Comparison of ENCODE assay signal across 8 cellular contexts in the genomic region with DNA sequence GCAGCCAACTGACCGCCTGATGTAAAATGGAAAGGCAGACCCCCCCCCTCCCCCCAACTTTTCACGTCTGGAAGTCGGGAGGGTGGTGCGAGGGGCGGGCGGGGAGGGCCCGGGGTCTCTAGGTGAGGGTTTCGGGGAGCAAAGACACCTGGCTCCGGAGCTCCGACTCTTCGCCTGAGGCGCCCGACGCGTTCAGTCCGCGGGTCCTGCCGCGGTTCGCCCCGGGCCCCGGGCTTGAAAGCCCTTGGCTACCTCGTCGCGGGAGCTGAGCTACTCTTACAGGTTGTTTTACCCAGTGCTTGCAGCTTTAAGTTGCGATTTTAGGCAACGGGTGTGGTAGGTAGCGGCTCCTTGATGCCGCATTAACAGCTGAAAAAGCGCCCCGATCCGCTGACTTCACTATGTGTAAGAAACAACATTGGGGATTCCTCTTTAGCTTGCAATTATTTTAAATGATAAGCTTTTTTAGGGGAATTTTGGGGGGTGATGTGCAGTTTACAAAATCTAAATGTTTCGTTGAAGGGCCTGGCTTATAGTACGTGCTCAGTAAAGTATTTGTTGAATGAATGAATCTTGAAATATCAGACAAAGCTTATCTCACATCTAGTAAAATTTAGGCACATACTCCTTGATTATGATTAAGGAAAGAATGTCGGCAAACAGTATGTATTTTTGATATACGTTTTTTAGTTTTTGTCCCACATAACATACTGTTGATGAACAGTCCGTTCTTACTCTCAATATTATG. TPM values are rescaled to one million over a fixed set of nuclear protein-coding genes. Genes with fewer than 3 reads are reported as not detected.
A peak's percentile ranks its signal among the peaks of the same experiment; 100 is the strongest.
DNase-seq lines count a peak whose midpoint lies in the region; ATAC-seq and TF ChIP-seq lines count a peak whose summit lies in the region.

No MANE protein-coding gene starts in this region.

- H2AFZ ChIP-seq in fibroblast of lung (ENCODE audit: low read length) (peak overlapping the region; percentile 82), neural cell (ENCODE audit: low read depth, low read length) (peak overlapping the region; percentile 56)

- H3K27ac ChIP-seq in BLaER1 treated with 17β-estradiol and CSF1 and Interleukin-3, amounts not matched to agents 10 nM and 100 nM: peak overlapping the region; percentile 96 to 100 (median 99)
- H3K27ac ChIP-seq in fibroblast of lung (ENCODE audit: insufficient read depth, low read length): peak overlapping the region; percentile 85
- H3K27ac ChIP-seq in neural cell (ENCODE audit: low read length): peak overlapping the region; percentile 75
- H3K27ac ChIP-seq in aorta (ENCODE audit: low read depth in 1 of 2, low read length in 2 of 2): no peak overlapping the region

- no peaks in the 10 kb centered on the region for H3K9me2 ChIP-seq in neural cell (ENCODE audit: insufficient read depth, low read length)

- H3K9ac ChIP-seq in BLaER1 treated with 17β-estradiol and CSF1 and Interleukin-3, amounts not matched to agents 10 nM and 100 nM: peak overlapping the region; percentile 97 to 100 (median 99)
- H3K9ac ChIP-seq in fibroblast of lung (ENCODE audit: insufficient read depth, low read length) (peak overlapping the region; percentile 89), neural cell (ENCODE audit: low read length) (peak overlapping the region; percentile 84)

- peak overlapping the region; percentile 76 to 99 (median 96) for H3K4me3 ChIP-seq in BLaER1 treated with 17β-estradiol and CSF1 and Interleukin-3, amounts not matched to agents 10 nM and 100 nM
- peak overlapping the region; percentile 72 to 94 (median 92) for H3K4me3 ChIP-seq in fibroblast of lung (replicated peaks in 1 of 4; ENCODE audit: control extremely low read depth in 1 of 4, insufficient read depth in 1 of 4, low read depth in 3 of 4, low read length in 4 of 4)
- H3K4me3 ChIP-seq in neural cell (ENCODE audit: low read length): peak overlapping the region; percentile 97
- peak overlapping the region; percentile 91 to 97 for H3K4me3 ChIP-seq in aorta (ENCODE audit: low read length in 2 of 2)

- TF ChIP-seq RAD21 in neural cell (conservative IDR thresholded peaks at IDR 0.05): no peak

- peaks cover 48% of the 10 kb centered on the region for H3K4me1 Mint-ChIP-seq in activated T-cell treated with anti-CD3 and anti-CD28 coated beads, Interleukin-2, amount 50 U/mL, for 4 hours (ENCODE audit: low read depth)

- peaks cover 0 to 3% (median 0%) of the 10 kb centered on the region in 11 experiments; a peak in 1 of 22 replicates for H3K9me3 ChIP-seq in BLaER1 treated with 17β-estradiol and CSF1 and Interleukin-3, amounts not matched to agents 10 nM and 100 nM (replicated peaks in 1 of 11)
- H3K9me3 ChIP-seq in fibroblast of lung (ENCODE audit: control insufficient read depth, insufficient read depth, low read depth, low read length): no peaks in the 10 kb centered on the region
- H3K9me3 ChIP-seq in neural cell (ENCODE audit: low read length): no peaks in the 10 kb centered on the region
- H3K9me3 ChIP-seq in aorta (ENCODE audit: control insufficient read depth, low read length): no peaks in the 10 kb centered on the region

- H3K4me2 ChIP-seq in BLaER1 treated with 17β-estradiol and CSF1 and Interleukin-3, amounts not matched to agents 10 nM and 100 nM: peak overlapping the region; percentile 46 to 89 (median 72); a peak in 21 of 22 replicates
- H3K4me2 ChIP-seq in fibroblast of lung (ENCODE audit: extremely low read depth, insufficient read depth, low read length) (peak overlapping the region; percentile 30), neural cell (ENCODE audit: low read length) (peak overlapping the region; percentile 74)

- TF ChIP-seq CTCF in fibroblast of lung (conservative IDR thresholded peaks at IDR 0.05 in 1 of 2, IDR thresholded peaks at IDR 0.05 in 1 of 2; ENCODE audit: low read depth in 1 of 2, low read length in 2 of 2) (no peak), neural cell (IDR thresholded peaks at IDR 0.05; ENCODE audit: poor library complexity, severe bottlenecking) (no peak)

- WGBS in aorta, 2 donors: 2% methylated on average over 35 to 37 of the region's 37 CpGs

- H3K79me2 ChIP-seq in fibroblast of lung (ENCODE audit: control insufficient read depth, insufficient read depth, low read length): peaks cover 46% of the 10 kb centered on the region
- H3K79me2 ChIP-seq in neural cell (replicated peaks; ENCODE audit: insufficient read depth, low read length): peaks cover 46% of the 10 kb centered on the region

- intact Hi-C loops in aorta (cut with DNase I): loop anchor here (2.0 to 10.0 kb wide), 3 partner anchors 94 to 130 kb away; a partner anchor contains a TSS

- no peaks in the 10 kb centered on the region for H3K27me3 Mint-ChIP-seq in activated T-cell treated with anti-CD3 and anti-CD28 coated beads, Interleukin-2, amount 50 U/mL, for 4 hours (ENCODE audit: low read depth)

- peak; percentile 7 for ATAC-seq in GM19397 (IDR thresholded peaks at IDR 0.05; ENCODE audit: unreplicated experiment)
- peak; percentile 5 to 11 for ATAC-seq in activated T-cell treated with anti-CD3 and anti-CD28 coated beads, Interleukin-2, amount 50 U/mL, for 4 hours
- peak; percentile 49 for ATAC-seq in aorta (ENCODE audit: low FRiP score)
- ATAC-seq in HG03108 (IDR thresholded peaks at IDR 0.05; ENCODE audit: unreplicated experiment): no peak

- peaks cover 7% of the 10 kb centered on the region for H3K36me3 Mint-ChIP-seq in activated T-cell treated with anti-CD3 and anti-CD28 coated beads, Interleukin-2, amount 50 U/mL, for 4 hours (ENCODE audit: insufficient read depth)

- H3K4me1 ChIP-seq in BLaER1 treated with 17β-estradiol and CSF1 and Interleukin-3, amounts not matched to agents 10 nM and 100 nM: peaks cover 29 to 59% (median 47%) of the 10 kb centered on the region in 10 experiments
- H3K4me1 ChIP-seq in fibroblast of lung (ENCODE audit: control insufficient read depth, extremely low read depth, insufficient read depth, low read length) (no peaks in the 10 kb centered on the region), aorta (ENCODE audit: control insufficient read depth in 1 of 2, insufficient read depth in 2 of 2, low read length in 2 of 2) (peaks cover 0 to 1% of the 10 kb centered on the region in 2 donors)

- no peaks in the 10 kb centered on the region for H3K27me3 ChIP-seq in BLaER1 treated with 17β-estradiol and CSF1 and Interleukin-3, amounts not matched to agents 10 nM and 100 nM
- no peaks in the 10 kb centered on the region for H3K27me3 ChIP-seq in fibroblast of lung (ENCODE audit: control insufficient read depth, insufficient read depth, low read length)
- no peaks in the 10 kb centered on the region for H3K27me3 ChIP-seq in neural cell (ENCODE audit: insufficient read depth, low read depth, low read length)
- no peaks in the 10 kb centered on the region for H3K27me3 ChIP-seq in aorta (ENCODE audit: control insufficient read depth in 1 of 2, insufficient read depth in 2 of 2, low read length in 1 of 2)

- no peak for TF ChIP-seq EP300 in neural cell (conservative IDR thresholded peaks at IDR 0.05; ENCODE audit: poor library complexity, severe bottlenecking)

- no peaks in the 10 kb centered on the region for H3K9me3 Mint-ChIP-seq in activated T-cell treated with anti-CD3 and anti-CD28 coated beads, Interleukin-2, amount 50 U/mL, for 4 hours

- H3K4me3 Mint-ChIP-seq in activated T-cell treated with anti-CD3 and anti-CD28 coated beads, Interleukin-2, amount 50 U/mL, for 4 hours: peak overlapping the region; percentile 86

- peaks cover 0 to 19% (median 14%) of the 10 kb centered on the region in 11 experiments; a peak in 14 of 22 replicates for H3K36me3 ChIP-seq in BLaER1 treated with 17β-estradiol and CSF1 and Interleukin-3, amounts not matched to agents 10 nM and 100 nM
- H3K36me3 ChIP-seq in fibroblast of lung (ENCODE audit: control insufficient read depth, insufficient read depth, low read length) (no peaks in the 10 kb centered on the region), neural cell (ENCODE audit: insufficient read depth, low read length) (no peaks in the 10 kb centered on the region), aorta (ENCODE audit: control insufficient read depth in 1 of 2, insufficient read depth in 2 of 2, low read length in 1 of 2) (no peaks in the 10 kb centered on the region)

- H4K20me1 ChIP-seq in BLaER1 treated with 17β-estradiol and CSF1 and Interleukin-3, amounts not matched to agents 10 nM and 100 nM: peaks cover 14 to 46% (median 41%) of the 10 kb centered on the region in 11 experiments; a peak in 20 of 22 replicates
- no peaks in the 10 kb centered on the region for H4K20me1 ChIP-seq in fibroblast of lung (ENCODE audit: control insufficient read depth, extremely low read depth, insufficient read depth, low read length)
- no peaks in the 10 kb centered on the region for H4K20me1 ChIP-seq in neural cell (ENCODE audit: insufficient read depth)

- H3F3A ChIP-seq in neural cell (ENCODE audit: insufficient read depth, low read length, poor library complexity, severe bottlenecking): no peaks in the 10 kb centered on the region

- DNase-seq in MV-4-11 (lab: John Stamatoyannopoulos, UW) (peak; percentile 12), fibroblast of lung (ENCODE audit: low read depth in 2 of 2) (peak in 1 of 2 donors; percentile 46), aorta (peak; percentile 58 to 78)
- DNase-seq in activated T-cell treated with anti-CD3 and anti-CD28 coated beads, Interleukin-2, amount 50 U/mL, for 4 hours: peak; percentile 37

TF ChIP-seq in neural cell, 6 proteins besides CTCF, POLR2A, EP300 and RAD21 (continues in another document):
- no peak for TF ChIP-seq POLR2AphosphoS5 (IDR thresholded peaks at IDR 0.05)
- no peak for TF ChIP-seq MXI1 (conservative IDR thresholded peaks at IDR 0.05; ENCODE audit: poor library complexity, severe bottlenecking)
- no peak for TF ChIP-seq EZH2 (IDR thresholded peaks at IDR 0.05; ENCODE audit: borderline replicate concordance, insufficient read depth, low read length, poor library complexity, severe bottlenecking)
- no peak for TF ChIP-seq SMC3 (conservative IDR thresholded peaks at IDR 0.05; ENCODE audit: poor library complexity)
- TF ChIP-seq TAF1 (IDR thresholded peaks at IDR 0.05; ENCODE audit: low read depth): no peak

RNA-seq across cellular contexts. Expression of a gene that starts 0.8 kb away (rescaled TPM):
- 100 to 1,000 TPM in 1 of 3 donors, 10 to 100 TPM in 2; 89.3 to 103 (median 97.5) TPM for total RNA-seq in activated T-cell treated with anti-CD3 and anti-CD28 coated beads, Interleukin-2, amount 50 U/mL, for 4 hours
- 16.4 and 26.1 TPM in 2 replicates for total RNA-seq in fibroblast of lung
- 26.1 and 26.5 TPM in 2 replicates for polyA plus RNA-seq in fibroblast of lung
- polyA plus RNA-seq in fibroblast of lung (2012): 13.2 and 13.4 TPM in 2 replicates
- polyA minus RNA-seq in fibroblast of lung (ENCODE audit: low replicate concordance): 4.1 and 8.4 TPM in 2 replicates
- polyA plus RNA-seq in neural cell: 48.2 and 48.7 TPM in 2 replicates
- 68.2 and 71.8 TPM in 2 replicates for polyA minus RNA-seq in neural cell
- total RNA-seq in aorta: 10 to 100 TPM; 20.4 to 25.6 TPM
- 10 to 100 TPM; 12.1 to 30.2 TPM for polyA plus RNA-seq in aorta

Comparison
In these comparisons a context has a peak if more than half of its experiments do, and no peak if none do; other contexts are left out.
1. H3K27ac ChIP-seq: peak in BLaER1 treated with 17β-estradiol and CSF1 and Interleukin-3, amounts not matched to agents 10 nM and 100 nM (11 of 11), fibroblast of lung (single experiment) and neural cell (single experiment); none in aorta (0 of 2).
2. Peak in every context shown above with its lines, with median percentiles within 50 percentile points of each other: H3K4me2 ChIP-seq, H3K4me3 ChIP-seq and H3K9ac ChIP-seq.